Comparison of ENCODE assay signal across 16 cellular contexts in the genomic region with DNA sequence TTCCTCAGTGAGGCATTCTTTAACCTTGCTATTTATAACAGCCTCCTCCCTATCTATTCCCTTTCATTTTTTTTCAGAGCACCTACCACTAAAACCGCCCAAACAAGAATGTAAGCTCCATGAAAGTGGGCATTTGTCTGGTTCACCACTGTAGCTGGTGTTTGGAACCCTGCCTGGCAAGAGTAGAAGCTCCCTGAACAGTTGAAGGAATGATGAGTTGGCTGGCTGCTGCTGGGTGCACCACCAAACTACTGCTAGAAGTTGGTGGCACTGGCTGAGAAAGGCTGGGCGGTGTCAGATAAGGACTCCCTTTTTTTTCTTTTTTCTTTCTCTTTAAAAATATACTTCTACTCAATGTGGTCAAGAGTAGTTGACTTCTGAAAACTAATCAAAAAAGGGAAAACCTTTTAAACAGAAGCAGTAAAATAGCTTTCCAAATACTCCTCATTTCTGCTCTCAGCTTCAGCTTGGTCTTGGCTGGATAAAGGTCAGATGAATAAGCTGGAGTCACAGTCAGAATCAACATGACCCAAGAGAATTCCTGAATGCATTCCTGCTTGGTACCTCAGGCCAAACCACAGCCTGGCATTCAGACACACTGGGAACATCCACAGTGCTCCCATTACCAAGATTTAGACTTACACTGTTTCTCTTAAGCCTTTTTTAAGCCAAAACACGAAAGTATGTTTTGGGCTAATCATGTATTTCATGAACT. TPM values are rescaled to one million over a fixed set of nuclear protein-coding genes. Genes with fewer than 3 reads are reported as not detected.
A peak's percentile ranks its signal among the peaks of the same experiment; 100 is the strongest.
DNase-seq lines count a peak whose midpoint lies in the region; ATAC-seq and TF ChIP-seq lines count a peak whose summit lies in the region.
"Had no signal": no experiment of that assay in that cellular context is flagged by ENCODE, and none has a peak within 500 bp of the region (broad histone marks: within the 10 kb centered on the region; RNA-seq: fewer than 3 reads in every experiment).

No MANE protein-coding gene starts in this region.

- H2AFZ ChIP-seq in PC-3 (ENCODE audit: low read length), result no peak overlapping the region

- H3K9me2 ChIP-seq in PC-3 (replicated peaks; ENCODE audit: low read length), result no peaks in the 10 kb centered on the region

- peak; percentile 99 for ATAC-seq in PC-3
- no peak for ATAC-seq in activated CD8-positive, alpha-beta T cell treated with anti-CD3 and anti-CD28 coated beads for 36 hours
- ATAC-seq in lower lobe of right lung, result no peak
- ATAC-seq in GM19035 (IDR thresholded peaks at IDR 0.05; ENCODE audit: unreplicated experiment), result no peak
- ATAC-seq: activated CD4-positive, CD25-positive, alpha-beta regulatory T cell treated with anti-CD3 and anti-CD28 coated beads, Interleukin-2, amount 50 U/mL, for 24 hours had no signal

- intact Hi-C loops in PC-3 (cut with micrococcal nuclease), result loop anchor here (2.0 kb wide), 1 partner anchor 16 kb away; no protein-coding TSS in a partner anchor
- intact Hi-C loops in activated CD8-positive, alpha-beta T cell treated with anti-CD3 and anti-CD28 coated beads for 36 hours (cut with micrococcal nuclease), result no loop called here
- intact Hi-C loops in lower lobe of right lung (cut with DNase I), result no loop called here

- H3K27me3 ChIP-seq in PC-3 (ENCODE audit: low read length) (no peaks in the 10 kb centered on the region), lower lobe of right lung (ENCODE audit: low read depth) (no peaks in the 10 kb centered on the region)
- H3K27me3 ChIP-seq in effector memory CD4-positive, alpha-beta T cell (replicated peaks; ENCODE audit: control insufficient read depth, insufficient read depth, low read length, poor library complexity, severe bottlenecking), result no peaks in the 10 kb centered on the region
- H3K27me3 ChIP-seq: uterus had no signal

- H3K36me3 ChIP-seq in PC-3 (ENCODE audit: low read depth, low read length), result no peaks in the 10 kb centered on the region
- peaks cover 5% of the 10 kb centered on the region for H3K36me3 ChIP-seq in effector memory CD4-positive, alpha-beta T cell (ENCODE audit: control insufficient read depth, insufficient read depth, low read length)
- H3K36me3 ChIP-seq in lower lobe of right lung, result peaks cover 17% of the 10 kb centered on the region
- H3K36me3 ChIP-seq: uterus had no signal

- H3K4me2 ChIP-seq in PC-3 (ENCODE audit: low read length), result peak overlapping the region; percentile 21
- H3K4me2 ChIP-seq: smooth muscle cell had no signal

- no peak overlapping the region for H3K27ac Mint-ChIP-seq in activated CD8-positive, alpha-beta T cell treated with anti-CD3 and anti-CD28 coated beads for 36 hours
- H3K27ac Mint-ChIP-seq: CD4-positive, alpha-beta memory T cell; dendritic cell treated with granulocyte-macrophage colony-stimulating factor and Interleukin-4, amounts not matched to agents 40 ng/mL and 50 ng/mL, for 4 days had no signal

- H3K4me1 Mint-ChIP-seq in activated CD8-positive, alpha-beta T cell treated with anti-CD3 and anti-CD28 coated beads for 36 hours (ENCODE audit: low read depth), result no peaks in the 10 kb centered on the region
- H3K4me1 Mint-ChIP-seq: CD4-positive, alpha-beta memory T cell had no signal

- H3K9me3 Mint-ChIP-seq in activated CD8-positive, alpha-beta T cell treated with anti-CD3 and anti-CD28 coated beads for 36 hours, result no peaks in the 10 kb centered on the region
- H3K9me3 Mint-ChIP-seq: CD4-positive, alpha-beta memory T cell had no signal

- peak; percentile 75 for DNase-seq in COLO829 (ENCODE audit: low spot score)
- peak; percentile 77 for DNase-seq in PC-3
- DNase-seq in dedifferentiated amniotic fluid mesenchymal stem cell (ENCODE audit: extremely low spot score), result peak; percentile 47
- peak; percentile 70 for DNase-seq in non-pigmented ciliary epithelial cell (ENCODE audit: low read depth)
- DNase-seq in effector memory CD4-positive, alpha-beta T cell, result no peak
- no peak for DNase-seq in activated CD8-positive, alpha-beta T cell treated with anti-CD3 and anti-CD28 coated beads for 36 hours
- DNase-seq in lower lobe of right lung, result no peak
- DNase-seq: activated effector memory CD4-positive, alpha-beta T cell treated with Interleukin-2 at 50 U/mL for 16 hours; CD4-positive, alpha-beta memory T cell; NCI-H446; SIG-M5; uterus had no signal

- H3K9me3 ChIP-seq in PC-3 (ENCODE audit: low read length) (no peaks in the 10 kb centered on the region), lower lobe of right lung (no peaks in the 10 kb centered on the region)
- H3K9me3 ChIP-seq in effector memory CD4-positive, alpha-beta T cell (ENCODE audit: control insufficient read depth, low read length), result no peaks in the 10 kb centered on the region
- H3K9me3 ChIP-seq: uterus had no signal

- BruUV-seq in PC-3 (replicated peaks; lab: Mats Ljungman, UMichigan), result no TSS peak

- peaks cover 5% of the 10 kb centered on the region for H3F3A ChIP-seq in PC-3 (ENCODE audit: low read length, unreplicated experiment)

- no peaks in the 10 kb centered on the region for H3K27me3 Mint-ChIP-seq in activated CD8-positive, alpha-beta T cell treated with anti-CD3 and anti-CD28 coated beads for 36 hours
- H3K27me3 Mint-ChIP-seq: CD4-positive, alpha-beta memory T cell; dendritic cell treated with granulocyte-macrophage colony-stimulating factor and Interleukin-4, amounts not matched to agents 40 ng/mL and 50 ng/mL, for 4 days had no signal

- H3K27ac ChIP-seq in PC-3 (ENCODE audit: low read length) (peak overlapping the region; percentile 72), lower lobe of right lung (no peak overlapping the region)
- no peak overlapping the region for H3K27ac ChIP-seq in effector memory CD4-positive, alpha-beta T cell (ENCODE audit: insufficient read depth, low read length, poor library complexity, severe bottlenecking)
- H3K27ac ChIP-seq: uterus had no signal

- H3K4me1 ChIP-seq in PC-3 (ENCODE audit: insufficient read depth, low read length) (peaks cover 18% of the 10 kb centered on the region), lower lobe of right lung (no peaks in the 10 kb centered on the region)
- no peaks in the 10 kb centered on the region for H3K4me1 ChIP-seq in effector memory CD4-positive, alpha-beta T cell (ENCODE audit: control insufficient read depth, insufficient read depth, low read length, poor library complexity, severe bottlenecking)
- H3K4me1 ChIP-seq: uterus had no signal

- H3K36me3 Mint-ChIP-seq in activated CD8-positive, alpha-beta T cell treated with anti-CD3 and anti-CD28 coated beads for 36 hours (ENCODE audit: low read depth), result peaks cover 5% of the 10 kb centered on the region

- H3K4me3 ChIP-seq in PC-3 (ENCODE audit: low read length) (no peak overlapping the region), lower lobe of right lung (no peak overlapping the region)
- no peak overlapping the region for H3K4me3 ChIP-seq in effector memory CD4-positive, alpha-beta T cell (ENCODE audit: insufficient read depth, low read depth, low read length, poor library complexity, severe bottlenecking)
- H3K4me3 ChIP-seq: smooth muscle cell, uterus had no signal

- CTCF ChIA-PET in PC-3 (lab: Charles Lee), result interaction anchor here (1.3 kb wide), 1 partner anchor 388 kb away, joined by 5 read pairs; no protein-coding TSS in a partner anchor
- CTCF ChIA-PET in activated CD8-positive, alpha-beta T cell treated with anti-CD3 and anti-CD28 coated beads for 36 hours (lab: Charles Lee), result interaction anchor here (1.0 to 1.6 kb wide), 3 partner anchors 10 to 388 kb away, joined by 3 to 4 read pairs (median 3); no protein-coding TSS in a partner anchor

- POLR2A ChIA-PET in PC-3 (lab: Charles Lee; ENCODE audit: unreplicated experiment), result interaction anchor here (0.6 kb wide), 1 partner anchor 383 kb away, joined by 3 read pairs; no protein-coding TSS in a partner anchor
- POLR2A ChIA-PET in activated CD8-positive, alpha-beta T cell treated with anti-CD3 and anti-CD28 coated beads for 36 hours (lab: Charles Lee), result no interaction called here

- no peaks in the 10 kb centered on the region for H4K20me1 ChIP-seq in PC-3 (ENCODE audit: low read length)

- no peaks in the 10 kb centered on the region for H3K79me2 ChIP-seq in PC-3 (ENCODE audit: low read length)

- no peak overlapping the region for H3K4me3 Mint-ChIP-seq in activated CD8-positive, alpha-beta T cell treated with anti-CD3 and anti-CD28 coated beads for 36 hours
- H3K4me3 Mint-ChIP-seq: CD4-positive, alpha-beta memory T cell; dendritic cell treated with granulocyte-macrophage colony-stimulating factor and Interleukin-4, amounts not matched to agents 40 ng/mL and 50 ng/mL, for 4 days had no signal

- TF ChIP-seq CTCF in PC-3 (conservative IDR thresholded peaks at IDR 0.05; ENCODE audit: low read depth, low read length) (no peak), lower lobe of right lung (IDR thresholded peaks at IDR 0.05) (no peak)
- TF ChIP-seq CTCF in activated CD8-positive, alpha-beta T cell treated with anti-CD3 and anti-CD28 coated beads for 36 hours (IDR thresholded peaks at IDR 0.05), result no peak

- no peak overlapping the region for H3K9ac ChIP-seq in PC-3 (ENCODE audit: low read length)

RNA-seq across cellular contexts. Expression of a gene that starts 38.0 kb away (rescaled TPM):
- total RNA-seq in PC-3 (2014; rRNA removed) (7.3 and 8.6 TPM in 2 replicates), lower lobe of right lung (4.1 TPM)
- 1 to 10 TPM; 8.4 to 9.6 TPM for total RNA-seq in activated CD8-positive, alpha-beta T cell treated with anti-CD3 and anti-CD28 coated beads for 36 hours

RNA-seq across cellular contexts. Expression of a gene that starts 38.1 kb away (rescaled TPM):
- 10.0 and 10.6 TPM in 2 replicates for total RNA-seq in PC-3 (2014; rRNA removed)
- total RNA-seq in activated CD8-positive, alpha-beta T cell treated with anti-CD3 and anti-CD28 coated beads for 36 hours, result 10 to 100 TPM; 16.6 to 20.8 TPM
- total RNA-seq in lower lobe of right lung, result 10.7 TPM

Comparison
In these comparisons a context has a peak if more than half of its experiments do, and no peak if none do; other contexts are left out.
1. DNase-seq: peak in COLO829 (single experiment), PC-3 (single experiment), dedifferentiated amniotic fluid mesenchymal stem cell (single experiment) and non-pigmented ciliary epithelial cell (single experiment); none in effector memory CD4-positive, alpha-beta T cell (0 of 3), activated CD8-positive, alpha-beta T cell treated with anti-CD3 and anti-CD28 coated beads for 36 hours (single experiment) and lower lobe of right lung (single experiment).